Comparison of ENCODE assay signal across 29 cellular contexts in genomic region chr18:64026350-64026749, GRCh38.
"Had no signal": no experiment of that assay in that cellular context is flagged by ENCODE, and none has a peak within 500 bp of the region (broad histone marks: within the 10 kb centered on the region; RNA-seq: fewer than 3 reads in every experiment).

No MANE protein-coding gene starts in this region.

- H3K4me2 ChIP-seq: neural progenitor cell had no signal

- H3K36me3 ChIP-seq: neural progenitor cell, neutrophil, pancreas, prostate gland, right atrium auricular region, right lobe of liver, sigmoid colon, suprapubic skin, tibial artery, transverse colon, upper lobe of left lung, vagina had no signal

- H2AFZ ChIP-seq: neural progenitor cell had no signal

- H3K9ac ChIP-seq: neural progenitor cell had no signal

- H3K4me1 Mint-ChIP-seq: naive thymus-derived CD8-positive, alpha-beta T cell; neural progenitor cell; stimulated activated effector memory CD8-positive, alpha-beta T cell treated with anti-CD3 and anti-CD28 coated beads, Interleukin-12 subunit alpha, Interleukin-12 subunit beta, amount 100 ng/mL, for 72 hours; stimulated activated naive CD8-positive, alpha-beta T cell treated with anti-CD3 and anti-CD28 coated beads, Interleukin-15, amount 100 ng/mL, for 72 hours had no signal

- H3K4me3 ChIP-seq: neural progenitor cell, pancreas, prostate gland, right atrium auricular region, right lobe of liver, sigmoid colon, suprapubic skin, tibial artery, transverse colon, upper lobe of left lung, vagina had no signal

- H3K4me1 ChIP-seq: neural progenitor cell, pancreas, prostate gland, right atrium auricular region, right lobe of liver, sigmoid colon, suprapubic skin, testis, tibial artery, transverse colon, upper lobe of left lung, vagina had no signal

- H3K27ac ChIP-seq: neural progenitor cell, neutrophil, pancreas, prostate gland, right atrium auricular region, right lobe of liver, sigmoid colon, suprapubic skin, testis, tibial artery, transverse colon, upper lobe of left lung, vagina had no signal

- FAIRE-seq: pancreas, small intestine, urothelium cell line had no signal

- H3K27me3 ChIP-seq: neural progenitor cell, neutrophil, pancreas, right atrium auricular region, right lobe of liver, sigmoid colon, suprapubic skin, testis, tibial artery, transverse colon, upper lobe of left lung, vagina had no signal

- H3K27ac Mint-ChIP-seq: naive B cell; naive thymus-derived CD8-positive, alpha-beta T cell; natural killer cell treated with Interleukin-12 subunit alpha and Interleukin-12 subunit beta and Interleukin-15 and Interleukin-18, amount 100 ng/mL, for 72 hours; neural progenitor cell; stimulated activated effector memory CD8-positive, alpha-beta T cell treated with anti-CD3 and anti-CD28 coated beads, Interleukin-12 subunit alpha, Interleukin-12 subunit beta, amount 100 ng/mL, for 72 hours; stimulated activated naive CD8-positive, alpha-beta T cell treated with anti-CD3 and anti-CD28 coated beads, Interleukin-15, amount 100 ng/mL, for 72 hours had no signal

- DNase-seq: naive B cell; naive thymus-derived CD8-positive, alpha-beta T cell; nucleus accumbens; retina; right lobe of liver; sigmoid colon; small intestine; stimulated activated CD4-positive, alpha-beta T cell treated with anti-CD3 and anti-CD28 coated beads, Interleukin-15, amount 100 ng/mL, for 24 hours; stimulated activated CD4-positive, alpha-beta T cell treated with anti-CD3 and anti-CD28 coated beads, Interleukin-2, amount 100 ng/mL, for 24 hours; stimulated activated CD4-positive, alpha-beta T cell treated with anti-CD3 and anti-CD28 coated beads, Interleukin-2, amount 100 ng/mL, for 48 hours; stimulated activated CD4-positive, alpha-beta T cell treated with anti-CD3 and anti-CD28 coated beads, Interleukin-4, amount 100 ng/mL, for 24 hours; stimulated activated naive CD4-positive, alpha-beta T cell; stimulated activated naive CD8-positive, alpha-beta T cell treated with anti-CD3 and anti-CD28 coated beads, Interleukin-15, amount 100 ng/mL, for 72 hours; stimulated activated naive CD8-positive, alpha-beta T cell treated with anti-CD3 and anti-CD28 coated beads, Interleukin-15, Interleukin-2, amounts not matched to agents 100 U/mL and 50 U/mL, for 24 hours; substantia nigra; testis; tibial artery; transverse colon had no signal

- H3K9me3 ChIP-seq: neutrophil, pancreas, prostate gland, right atrium auricular region, right lobe of liver, sigmoid colon, suprapubic skin, testis, tibial artery, transverse colon, upper lobe of left lung, vagina had no signal

- H3K4me3 Mint-ChIP-seq: naive B cell; naive thymus-derived CD8-positive, alpha-beta T cell; natural killer cell treated with Interleukin-12 subunit alpha and Interleukin-12 subunit beta and Interleukin-15 and Interleukin-18, amount 100 ng/mL, for 72 hours; neural progenitor cell; stimulated activated effector memory CD8-positive, alpha-beta T cell treated with anti-CD3 and anti-CD28 coated beads, Interleukin-12 subunit alpha, Interleukin-12 subunit beta, amount 100 ng/mL, for 72 hours; stimulated activated naive CD8-positive, alpha-beta T cell treated with anti-CD3 and anti-CD28 coated beads, Interleukin-15, amount 100 ng/mL, for 72 hours had no signal

- H3K9me3 Mint-ChIP-seq: naive B cell; naive thymus-derived CD8-positive, alpha-beta T cell; natural killer cell treated with Interleukin-12 subunit alpha and Interleukin-12 subunit beta and Interleukin-15 and Interleukin-18, amount 100 ng/mL, for 72 hours; stimulated activated effector memory CD8-positive, alpha-beta T cell treated with anti-CD3 and anti-CD28 coated beads, Interleukin-12 subunit alpha, Interleukin-12 subunit beta, amount 100 ng/mL, for 72 hours; stimulated activated naive CD8-positive, alpha-beta T cell treated with anti-CD3 and anti-CD28 coated beads, Interleukin-15, amount 100 ng/mL, for 72 hours had no signal

- H3K36me3 Mint-ChIP-seq: naive B cell; naive thymus-derived CD8-positive, alpha-beta T cell; natural killer cell treated with Interleukin-12 subunit alpha and Interleukin-12 subunit beta and Interleukin-15 and Interleukin-18, amount 100 ng/mL, for 72 hours; stimulated activated effector memory CD8-positive, alpha-beta T cell treated with anti-CD3 and anti-CD28 coated beads, Interleukin-12 subunit alpha, Interleukin-12 subunit beta, amount 100 ng/mL, for 72 hours had no signal
